29 cellular contexts compared by ENCODE assay signal in the genomic region with DNA sequence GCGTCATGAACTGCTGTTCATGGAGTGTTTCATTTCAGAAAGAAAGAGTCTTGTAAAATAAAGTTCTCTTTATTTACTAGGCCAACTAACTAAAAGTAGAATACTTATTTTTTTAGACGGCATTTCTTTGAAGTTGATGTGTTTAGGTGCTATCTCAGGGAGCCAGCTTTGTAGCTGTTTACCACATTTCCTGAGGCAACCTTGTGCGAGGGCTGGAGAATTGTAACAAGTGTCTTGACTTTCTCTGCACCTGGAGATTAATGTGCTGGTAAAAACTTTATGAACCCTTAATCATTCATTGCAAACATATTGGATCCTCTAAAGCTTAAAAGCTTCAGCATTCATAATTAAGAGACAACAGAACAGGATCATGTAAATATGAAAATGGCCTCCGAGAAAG.
"Had no signal": no experiment of that assay in that cellular context is flagged by ENCODE, and none has a peak within 500 bp of the region (broad histone marks: within the 10 kb centered on the region; RNA-seq: fewer than 3 reads in every experiment).

No MANE protein-coding gene starts in this region.

- ATAC-seq: activated CD4-positive, CD25-positive, alpha-beta regulatory T cell treated with anti-CD3 and anti-CD28 coated beads, Interleukin-2, amount 50 U/mL, for 24 hours; activated CD8-positive, alpha-beta memory T cell treated with anti-CD3 and anti-CD28 coated beads, Interleukin-2, amount 10 ng/mL, durations not matched to agents 7 days and 5 days; activated CD8-positive, alpha-beta T cell treated with anti-CD3 and anti-CD28 coated beads, Interleukin-2, amount 10 ng/mL, durations not matched to agents 7 days and 5 days; activated naive CD4-positive, alpha-beta T cell treated with anti-CD3 and anti-CD28 coated beads, Interleukin-2, amount 50 U/mL, for 72 hours; esophagus mucosa; heart left ventricle; T-helper 17 cell had no signal

- H3K9me3 Mint-ChIP-seq: activated naive CD4-positive, alpha-beta T cell treated with anti-CD3 and anti-CD28 coated beads, Interleukin-2, amount 10 ng/mL, durations not matched to agents 7 days and 5 days; activated T-helper 2 cell treated with anti-CD3 and anti-CD28 coated beads, Interferon-gamma antibody, Interleukin-2, Interleukin-4, amounts not matched to agents 10 μg/mL and 5 μg/mL and 100 μg/mL, durations not matched to agents 14 hours and 24 hours and 36 hours had no signal

- H3K36me3 Mint-ChIP-seq: activated CD8-positive, alpha-beta memory T cell treated with anti-CD3 and anti-CD28 coated beads, Interleukin-2, amount 10 ng/mL, durations not matched to agents 7 days and 5 days; activated naive CD4-positive, alpha-beta T cell treated with anti-CD3 and anti-CD28 coated beads, Interleukin-2, amount 10 ng/mL, durations not matched to agents 7 days and 5 days; activated naive CD4-positive, alpha-beta T cell treated with anti-CD3 and anti-CD28 coated beads, Interleukin-2, amount 50 U/mL, for 72 hours; activated naive CD8-positive, alpha-beta T cell treated with anti-CD3 and anti-CD28 coated beads, Interleukin-2, amount 10 ng/mL, durations not matched to agents 7 days and 5 days; brain had no signal

- H3K4me3 Mint-ChIP-seq: activated B cell treated with CpG ODN at 0.5 μM for 24 hours; activated CD8-positive, alpha-beta memory T cell treated with anti-CD3 and anti-CD28 coated beads, Interleukin-2, amount 10 ng/mL, durations not matched to agents 7 days and 5 days; activated CD8-positive, alpha-beta T cell treated with anti-CD3 and anti-CD28 coated beads, Interleukin-2, amount 10 ng/mL, durations not matched to agents 7 days and 5 days; activated naive CD4-positive, alpha-beta T cell treated with anti-CD3 and anti-CD28 coated beads, Interleukin-2, amount 10 ng/mL, durations not matched to agents 7 days and 5 days; activated naive CD8-positive, alpha-beta T cell treated with anti-CD3 and anti-CD28 coated beads, Interleukin-2, amount 10 ng/mL, durations not matched to agents 7 days and 5 days; activated T-helper 1 cell treated with anti-CD3 and anti-CD28 coated beads, Interleukin-12 subunit alpha, Interleukin-12 subunit beta, Interleukin-2, Interleukin-4 antibody, amounts not matched to agents 30 ng/mL and 10 ng/mL and 1 ng/mL, durations not matched to agents 14 hours and 24 hours and 36 hours; brain; endodermal cell; T-helper 17 cell; T-helper 2 cell treated with Interferon-gamma antibody and Interleukin-4, amounts not matched to agents 5 μg/mL and 100 μg/mL, for 36 hours had no signal

- H3K27me3 Mint-ChIP-seq: activated B cell treated with CpG ODN at 0.5 μM for 24 hours; activated CD8-positive, alpha-beta memory T cell treated with anti-CD3 and anti-CD28 coated beads, Interleukin-2, amount 10 ng/mL, durations not matched to agents 7 days and 5 days; activated naive CD4-positive, alpha-beta T cell treated with anti-CD3 and anti-CD28 coated beads, Interleukin-2, amount 10 ng/mL, durations not matched to agents 7 days and 5 days; activated naive CD8-positive, alpha-beta T cell treated with anti-CD3 and anti-CD28 coated beads, Interleukin-2, amount 10 ng/mL, durations not matched to agents 7 days and 5 days; brain; T-helper 17 cell had no signal

- H3K27ac Mint-ChIP-seq: activated B cell treated with CpG ODN at 0.5 μM for 24 hours; activated CD8-positive, alpha-beta memory T cell treated with anti-CD3 and anti-CD28 coated beads, Interleukin-2, amount 10 ng/mL, durations not matched to agents 7 days and 5 days; activated CD8-positive, alpha-beta T cell treated with anti-CD3 and anti-CD28 coated beads, Interleukin-2, amount 10 ng/mL, durations not matched to agents 7 days and 5 days; activated naive CD4-positive, alpha-beta T cell treated with anti-CD3 and anti-CD28 coated beads, Interleukin-2, amount 10 ng/mL, durations not matched to agents 7 days and 5 days; activated naive CD4-positive, alpha-beta T cell treated with anti-CD3 and anti-CD28 coated beads, Interleukin-2, amount 50 U/mL, for 72 hours; activated naive CD8-positive, alpha-beta T cell treated with anti-CD3 and anti-CD28 coated beads, Interleukin-2, amount 10 ng/mL, durations not matched to agents 7 days and 5 days; activated T-helper 1 cell treated with anti-CD3 and anti-CD28 coated beads, Interleukin-12 subunit alpha, Interleukin-12 subunit beta, Interleukin-2, Interleukin-4 antibody, amounts not matched to agents 30 ng/mL and 10 ng/mL and 1 ng/mL, durations not matched to agents 14 hours and 24 hours and 36 hours; activated T-helper 2 cell treated with anti-CD3 and anti-CD28 coated beads, Interferon-gamma antibody, Interleukin-2, Interleukin-4, amounts not matched to agents 10 μg/mL and 5 μg/mL and 100 μg/mL, durations not matched to agents 14 hours and 24 hours and 36 hours; brain; endodermal cell; T-helper 17 cell; T-helper 2 cell treated with Interferon-gamma antibody and Interleukin-4, amounts not matched to agents 5 μg/mL and 100 μg/mL, for 36 hours had no signal

- H3K4me1 Mint-ChIP-seq: activated B cell treated with CpG ODN at 0.5 μM for 24 hours; activated CD8-positive, alpha-beta memory T cell treated with anti-CD3 and anti-CD28 coated beads, Interleukin-2, amount 10 ng/mL, durations not matched to agents 7 days and 5 days; activated naive CD4-positive, alpha-beta T cell treated with anti-CD3 and anti-CD28 coated beads, Interleukin-2, amount 10 ng/mL, durations not matched to agents 7 days and 5 days; activated naive CD8-positive, alpha-beta T cell treated with anti-CD3 and anti-CD28 coated beads, Interleukin-2, amount 10 ng/mL, durations not matched to agents 7 days and 5 days; brain; T-helper 17 cell had no signal

- DNase-seq: activated B cell treated with CpG ODN at 0.5 μM for 24 hours; activated CD4-positive, alpha-beta T cell treated with anti-CD3 and anti-CD28 coated beads for 48 hours; activated CD4-positive, alpha-beta T cell treated with anti-CD3 and anti-CD28 coated beads, Interleukin-2, amount 50 U/mL, for 1 hour; activated CD4-positive, alpha-beta T cell treated with anti-CD3 and anti-CD28 coated beads, Interleukin-2, amount 50 U/mL, for 48 hours; activated CD8-positive, alpha-beta memory T cell treated with anti-CD3 and anti-CD28 coated beads, Interleukin-2, amount 10 ng/mL, durations not matched to agents 7 days and 5 days; activated CD8-positive, alpha-beta memory T cell treated with anti-CD3 and anti-CD28 coated beads, Interleukin-2, amount 50 U/mL, for 4 hours; activated CD8-positive, alpha-beta T cell treated with anti-CD3 and anti-CD28 coated beads, Interleukin-2, amount 10 ng/mL, durations not matched to agents 7 days and 5 days; activated effector memory CD4-positive, alpha-beta T cell treated with anti-CD3 and anti-CD28 coated beads, Interleukin-2, amount 50 U/mL, for 16 hours; activated naive CD4-positive, alpha-beta T cell treated with anti-CD3 and anti-CD28 coated beads, Interleukin-2, amount 10 ng/mL, durations not matched to agents 7 days and 5 days; activated naive CD8-positive, alpha-beta T cell treated with anti-CD3 and anti-CD28 coated beads, Interleukin-2, amount 10 ng/mL, durations not matched to agents 7 days and 5 days; activated T-cell treated with anti-CD3 and anti-CD28 coated beads, Interleukin-2, amount 50 U/mL, for 1 hour; activated T-cell treated with anti-CD3 and anti-CD28 coated beads, Interleukin-2, amount 50 U/mL, for 48 hours; central memory CD4-positive, alpha-beta T cell; cerebellar nuclear complex; colonic mucosa; effector CD8-positive, alpha-beta T cell; endodermal cell; foreskin fibroblast; heart left ventricle; T-helper 17 cell; T1000; WERI-Rb-1 had no signal
